16 cellular contexts compared by ENCODE assay signal in genomic region chr6:2257358-2257757, GRCh38.
"Had no signal": no experiment of that assay in that cellular context is flagged by ENCODE, and none has a peak within 500 bp of the region (broad histone marks: within the 10 kb centered on the region; RNA-seq: fewer than 3 reads in every experiment).

No MANE protein-coding gene starts in this region.

- H3K36me3 ChIP-seq: pancreas had no signal

- FAIRE-seq: colon, endometrium, pancreas had no signal

- ATAC-seq: activated CD8-positive, alpha-beta T cell treated with anti-CD3 and anti-CD28 coated beads for 36 hours; activated T-cell treated with anti-CD3 and anti-CD28 coated beads, Interleukin-2, amount 50 U/mL, for 4 hours; esophagus mucosa; naive thymus-derived CD4-positive, alpha-beta T cell; pancreas had no signal

- H3K9me3 ChIP-seq: pancreas, sigmoid colon had no signal

- H3K27ac ChIP-seq: sigmoid colon had no signal

- H3K4me3 ChIP-seq: lung, pancreas, sigmoid colon had no signal

- H3K4me1 ChIP-seq: sigmoid colon had no signal

- H3K27me3 ChIP-seq: pancreas, sigmoid colon had no signal

- DNase-seq: activated B cell treated with CpG ODN at 0.5 μM for 24 hours; activated CD4-positive, alpha-beta T cell treated with anti-CD3 and anti-CD28 coated beads for 48 hours; activated CD8-positive, alpha-beta T cell treated with anti-CD3 and anti-CD28 coated beads for 36 hours; activated effector memory CD4-positive, alpha-beta T cell treated with Interleukin-2 at 50 U/mL for 16 hours; activated T-cell treated with anti-CD3 and anti-CD28 coated beads, Interleukin-2, amount 50 U/mL, for 4 hours; caudate nucleus; hypothalamus; midbrain; naive thymus-derived CD4-positive, alpha-beta T cell; pancreas; sigmoid colon; stimulated activated CD4-positive, alpha-beta T cell treated with anti-CD3 and anti-CD28 coated beads, Interleukin-1b, Interleukin-23, amount 100 ng/mL, for 48 hours had no signal
